In genomic region chr3:128807186-128807830, GRCh38 we compare ENCODE assay signal across 1 cellular context.
TF ChIP-seq lines count a peak whose summit lies in the region.

No MANE protein-coding gene starts in this region.

TF ChIP-seq in WTC11, 78 proteins besides CTCF, POLR2A, EP300 and RAD21 (continued from another document):
- TF ChIP-seq MLX (CRISPR knock-in tag; IDR thresholded peaks at IDR 0.05) = no peak
- no peak for TF ChIP-seq ZNF281 (CRISPR knock-in tag; IDR thresholded peaks at IDR 0.05)
